ENCODE assay signal across 1 cellular context in the genomic region with DNA sequence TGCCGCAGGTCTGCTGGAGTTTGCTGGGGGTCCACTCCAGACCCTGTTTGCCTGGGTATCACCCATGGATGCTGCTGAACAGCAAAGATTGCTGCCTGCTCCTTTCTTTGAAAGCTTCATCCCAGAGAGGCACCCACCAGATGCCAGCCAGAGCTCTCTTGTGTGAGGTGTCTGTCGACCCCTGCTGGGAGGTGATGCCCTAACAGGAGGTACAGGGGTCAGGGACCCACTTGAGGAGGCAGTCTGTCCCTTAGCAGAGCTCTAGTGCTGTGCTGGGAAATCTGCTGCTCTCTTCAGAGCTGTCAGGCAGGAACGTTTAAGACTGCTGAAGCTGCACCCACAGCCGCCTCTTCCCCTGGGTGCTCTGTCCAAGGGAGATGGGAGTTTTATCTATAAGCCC.
TF ChIP-seq lines count a peak whose summit lies in the region.

No MANE protein-coding gene starts in this region.

TF ChIP-seq in GM23338, 12 proteins besides CTCF, POLR2A, EP300 and RAD21 (continued from another document):
- TF ChIP-seq STAT1 (IDR thresholded peaks at IDR 0.05; ENCODE audit: unreplicated experiment) (no peak), CREB1 (CRISPR knock-in tag; IDR thresholded peaks at IDR 0.05; ENCODE audit: low read depth) (no peak), ZNF331 (CRISPR knock-in tag; IDR thresholded peaks at IDR 0.05; ENCODE audit: low read depth) (no peak)
- TF ChIP-seq, protein P1, sequence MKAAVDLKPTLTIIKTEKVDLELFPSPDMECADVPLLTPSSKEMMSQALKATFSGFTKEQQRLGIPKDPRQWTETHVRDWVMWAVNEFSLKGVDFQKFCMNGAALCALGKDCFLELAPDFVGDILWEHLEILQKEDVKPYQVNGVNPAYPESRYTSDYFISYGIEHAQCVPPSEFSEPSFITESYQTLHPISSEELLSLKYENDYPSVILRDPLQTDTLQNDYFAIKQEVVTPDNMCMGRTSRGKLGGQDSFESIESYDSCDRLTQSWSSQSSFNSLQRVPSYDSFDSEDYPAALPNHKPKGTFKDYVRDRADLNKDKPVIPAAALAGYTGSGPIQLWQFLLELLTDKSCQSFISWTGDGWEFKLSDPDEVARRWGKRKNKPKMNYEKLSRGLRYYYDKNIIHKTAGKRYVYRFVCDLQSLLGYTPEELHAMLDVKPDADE (IDR thresholded peaks at IDR 0.05), result no peak
- TF ChIP-seq, protein P2, sequence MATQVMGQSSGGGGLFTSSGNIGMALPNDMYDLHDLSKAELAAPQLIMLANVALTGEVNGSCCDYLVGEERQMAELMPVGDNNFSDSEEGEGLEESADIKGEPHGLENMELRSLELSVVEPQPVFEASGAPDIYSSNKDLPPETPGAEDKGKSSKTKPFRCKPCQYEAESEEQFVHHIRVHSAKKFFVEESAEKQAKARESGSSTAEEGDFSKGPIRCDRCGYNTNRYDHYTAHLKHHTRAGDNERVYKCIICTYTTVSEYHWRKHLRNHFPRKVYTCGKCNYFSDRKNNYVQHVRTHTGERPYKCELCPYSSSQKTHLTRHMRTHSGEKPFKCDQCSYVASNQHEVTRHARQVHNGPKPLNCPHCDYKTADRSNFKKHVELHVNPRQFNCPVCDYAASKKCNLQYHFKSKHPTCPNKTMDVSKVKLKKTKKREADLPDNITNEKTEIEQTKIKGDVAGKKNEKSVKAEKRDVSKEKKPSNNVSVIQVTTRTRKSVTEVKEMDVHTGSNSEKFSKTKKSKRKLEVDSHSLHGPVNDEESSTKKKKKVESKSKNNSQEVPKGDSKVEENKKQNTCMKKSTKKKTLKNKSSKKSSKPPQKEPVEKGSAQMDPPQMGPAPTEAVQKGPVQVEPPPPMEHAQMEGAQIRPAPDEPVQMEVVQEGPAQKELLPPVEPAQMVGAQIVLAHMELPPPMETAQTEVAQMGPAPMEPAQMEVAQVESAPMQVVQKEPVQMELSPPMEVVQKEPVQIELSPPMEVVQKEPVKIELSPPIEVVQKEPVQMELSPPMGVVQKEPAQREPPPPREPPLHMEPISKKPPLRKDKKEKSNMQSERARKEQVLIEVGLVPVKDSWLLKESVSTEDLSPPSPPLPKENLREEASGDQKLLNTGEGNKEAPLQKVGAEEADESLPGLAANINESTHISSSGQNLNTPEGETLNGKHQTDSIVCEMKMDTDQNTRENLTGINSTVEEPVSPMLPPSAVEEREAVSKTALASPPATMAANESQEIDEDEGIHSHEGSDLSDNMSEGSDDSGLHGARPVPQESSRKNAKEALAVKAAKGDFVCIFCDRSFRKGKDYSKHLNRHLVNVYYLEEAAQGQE (IDR thresholded peaks at IDR 0.05; ENCODE audit: unreplicated experiment), result no peak
